In the genomic region with DNA sequence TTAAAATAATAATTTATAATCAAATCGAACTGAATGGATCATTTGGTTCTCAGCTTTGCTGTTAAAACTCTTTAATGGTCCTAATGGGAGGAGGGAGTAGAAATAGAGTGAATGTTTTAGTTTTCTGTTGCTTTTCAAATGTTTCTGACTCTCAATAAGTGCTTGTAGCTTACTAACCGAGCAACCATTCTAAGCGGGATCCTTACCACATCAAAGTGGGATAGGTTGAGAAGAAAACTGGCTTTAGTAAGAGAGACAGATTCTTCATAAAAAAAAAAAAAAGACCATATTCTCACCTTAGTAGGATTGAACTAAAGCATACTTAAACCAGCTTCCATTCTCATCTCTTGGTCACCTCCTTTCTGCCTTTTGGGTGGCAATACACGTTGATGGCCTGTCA, we compare ENCODE assay signal across 24 cellular contexts.
"Had no signal": no experiment of that assay in that cellular context is flagged by ENCODE, and none has a peak within 500 bp of the region (broad histone marks: within the 10 kb centered on the region; RNA-seq: fewer than 3 reads in every experiment).

No MANE protein-coding gene starts in this region.

- ATAC-seq: effector memory CD8-positive, alpha-beta T cell; esophagus mucosa; foreskin keratinocyte; gastrocnemius medialis; heart left ventricle; heart right ventricle had no signal

- H3K4me1 ChIP-seq: colonic mucosa, foreskin keratinocyte, gastrocnemius medialis, heart left ventricle had no signal

- H3K27ac ChIP-seq: colonic mucosa, coronary artery, dorsolateral prefrontal cortex, epithelial cell of prostate, esophagus muscularis mucosa, esophagus squamous epithelium, foreskin keratinocyte, gastrocnemius medialis, gastroesophageal sphincter, heart left ventricle, heart right ventricle had no signal

- DNase-seq: cortex of kidney; dermis blood vessel endothelial cell; dorsolateral prefrontal cortex; effector CD4-positive, alpha-beta T cell; effector CD8-positive, alpha-beta T cell; effector memory CD4-positive, alpha-beta T cell; effector memory CD8-positive, alpha-beta T cell; endodermal cell; erythroblast; esophagus squamous epithelium; foreskin fibroblast; foreskin keratinocyte; foreskin melanocyte; gastrocnemius medialis; glutamatergic neuron; head of caudate nucleus; heart left ventricle; heart right ventricle had no signal

- H3K36me3 ChIP-seq: colonic mucosa, esophagus muscularis mucosa, esophagus squamous epithelium, gastrocnemius medialis, gastroesophageal sphincter, heart left ventricle, heart right ventricle had no signal

- H3K4me3 ChIP-seq: colonic mucosa, coronary artery, dorsolateral prefrontal cortex, esophagus muscularis mucosa, esophagus squamous epithelium, gastrocnemius medialis, gastroesophageal sphincter, heart left ventricle, heart right ventricle had no signal

- H3K9me3 ChIP-seq: colonic mucosa, esophagus muscularis mucosa, esophagus squamous epithelium, gastrocnemius medialis, gastroesophageal sphincter, heart left ventricle, heart right ventricle had no signal

- H3K27me3 ChIP-seq: colonic mucosa, dorsolateral prefrontal cortex, esophagus muscularis mucosa, esophagus squamous epithelium, foreskin keratinocyte, gastrocnemius medialis, gastroesophageal sphincter, heart left ventricle had no signal
